Comparison of ENCODE assay signal across 9 cellular contexts in genomic region chr19:53978975-53979801, GRCh38. TPM values are rescaled to one million over a fixed set of nuclear protein-coding genes. Genes with fewer than 3 reads are reported as not detected.
DNase-seq lines count a peak whose midpoint lies in the region; ATAC-seq and TF ChIP-seq lines count a peak whose summit lies in the region.
"Had no signal": no experiment of that assay in that cellular context is flagged by ENCODE, and none has a peak within 500 bp of the region (broad histone marks: within the 10 kb centered on the region; RNA-seq: fewer than 3 reads in every experiment).

No MANE protein-coding gene starts in this region.

- H3K4me1 ChIP-seq in cardiac muscle cell (ENCODE audit: low read depth): peaks cover 5% of the 10 kb centered on the region
- H3K4me1 ChIP-seq in right cardiac atrium (ENCODE audit: control insufficient read depth, insufficient read depth, low read length): no peaks in the 10 kb centered on the region
- no peaks in the 10 kb centered on the region for H3K4me1 ChIP-seq in adipocyte (ENCODE audit: control insufficient read depth, insufficient read depth, low read length)
- peaks cover 3% of the 10 kb centered on the region; the same call in 1 of the 2 replicates for H3K4me1 ChIP-seq in iPS-20b (ENCODE audit: insufficient read depth, low read length)
- peaks cover 18% of the 10 kb centered on the region for H3K4me1 ChIP-seq in mesenchymal stem cell (ENCODE audit: control insufficient read depth, insufficient read depth, low read depth, low read length)

- peaks cover 10% of the 10 kb centered on the region for H3K36me3 Mint-ChIP-seq in type B pancreatic cell

- H3K14ac ChIP-seq in mesenchymal stem cell (ENCODE audit: low read length in 2 of 2): no peak overlapping the region

- WGBS in right cardiac atrium: 4% methylated on average over 19 of the region's 19 CpGs
- WGBS in mesenchymal stem cell: 8% methylated on average over 19 of the region's 19 CpGs

- H2AFZ ChIP-seq in mesenchymal stem cell (ENCODE audit: low read depth, low read length): no peak overlapping the region

- H3K23ac ChIP-seq in mesenchymal stem cell (ENCODE audit: low read length in 2 of 2): no peak overlapping the region

- H2BK5ac ChIP-seq in mesenchymal stem cell (ENCODE audit: low read depth, low read length, poor library complexity, severe bottlenecking): no peak overlapping the region

- H3K4me3 ChIP-seq in cardiac muscle cell: peak overlapping the region; percentile 23
- no peak overlapping the region for H3K4me3 ChIP-seq in right cardiac atrium (ENCODE audit: low read length)
- H3K4me3 ChIP-seq in adipocyte (ENCODE audit: low read length): no peak overlapping the region
- H3K4me3 ChIP-seq in iPS-20b (ENCODE audit: low read length): peak overlapping the region; percentile 80
- H3K4me3 ChIP-seq in mesenchymal stem cell (ENCODE audit: insufficient read depth in 1 of 2, low read depth in 1 of 2, low read length in 2 of 2): peak overlapping the region in 1 of 2 experiments; percentile 53

- H2BK12ac ChIP-seq in mesenchymal stem cell (ENCODE audit: low read length in 2 of 2): no peak overlapping the region

- H3K9me3 ChIP-seq in cardiac muscle cell (ENCODE audit: low read depth) (no peaks in the 10 kb centered on the region), right cardiac atrium (ENCODE audit: control insufficient read depth, low read length) (no peaks in the 10 kb centered on the region), adipocyte (ENCODE audit: control insufficient read depth, low read length) (no peaks in the 10 kb centered on the region), iPS-20b (ENCODE audit: insufficient read depth, low read depth, low read length) (no peaks in the 10 kb centered on the region), mesenchymal stem cell (ENCODE audit: control insufficient read depth, low read length) (peaks cover 2% of the 10 kb centered on the region)

- H3K36me3 ChIP-seq in cardiac muscle cell (no peaks in the 10 kb centered on the region), adipocyte (ENCODE audit: control insufficient read depth, insufficient read depth, low read length, severe bottlenecking) (no peaks in the 10 kb centered on the region), iPS-20b (ENCODE audit: insufficient read depth, low read depth, low read length) (peaks cover 1% of the 10 kb centered on the region; the same call in 1 of the 2 replicates), mesenchymal stem cell (ENCODE audit: control insufficient read depth in 1 of 2, insufficient read depth in 2 of 2, low read depth in 1 of 2, low read length in 2 of 2) (no peaks in the 10 kb centered on the region)

- DNase-seq in cardiac muscle cell (ENCODE audit: low read depth in 1 of 2, low spot score in 1 of 2) (no peak), right cardiac atrium (no peak), adipocyte (ENCODE audit: low read depth) (peak; percentile 1), type B pancreatic cell (ENCODE audit: extremely low spot score, unreplicated experiment) (no peak), NCI-H748 (lab: John Stamatoyannopoulos, UW; ENCODE audit: unreplicated experiment) (no peak), mesenchymal stem cell (no peak)

- intact Hi-C loops in right cardiac atrium (cut with DNase I): no loop called here

- ATAC-seq in right cardiac atrium (no peak), GM18861 (IDR thresholded peaks at IDR 0.05; ENCODE audit: unreplicated experiment) (no peak)

- peaks cover 25% of the 10 kb centered on the region for H3K4me1 Mint-ChIP-seq in type B pancreatic cell (ENCODE audit: unreplicated experiment)

- no peak overlapping the region for H2BK120ac ChIP-seq in mesenchymal stem cell (ENCODE audit: low read depth, low read length)

- no peak overlapping the region for H3K27ac ChIP-seq in cardiac muscle cell
- H3K27ac ChIP-seq in right cardiac atrium (ENCODE audit: low read length): no peak overlapping the region
- H3K27ac ChIP-seq in iPS-20b (ENCODE audit: low read length): no peak overlapping the region
- H3K27ac ChIP-seq in mesenchymal stem cell (ENCODE audit: low read length, poor library complexity, severe bottlenecking): no peak overlapping the region

- no peak overlapping the region for H3K27ac Mint-ChIP-seq in type B pancreatic cell

- no peak overlapping the region for H4K91ac ChIP-seq in mesenchymal stem cell (ENCODE audit: low read length)

- H2BK15ac ChIP-seq in mesenchymal stem cell (ENCODE audit: low read depth, poor library complexity, severe bottlenecking): no peak overlapping the region

- no peak overlapping the region for H3K18ac ChIP-seq in mesenchymal stem cell (ENCODE audit: low read depth in 1 of 2, low read length in 2 of 2)

- no peak overlapping the region for H3K4me2 ChIP-seq in mesenchymal stem cell (ENCODE audit: low read length, poor library complexity, severe bottlenecking)

- H3K9me3 Mint-ChIP-seq in type B pancreatic cell: peaks cover 15% of the 10 kb centered on the region

- no peaks in the 10 kb centered on the region for H3K79me1 ChIP-seq in mesenchymal stem cell (replicated peaks; ENCODE audit: low read length, poor library complexity, severe bottlenecking)

- peak overlapping the region; percentile 92 for H3K4me3 Mint-ChIP-seq in type B pancreatic cell

- no peak overlapping the region for H3K4ac ChIP-seq in mesenchymal stem cell (ENCODE audit: low read depth in 1 of 2, low read length in 2 of 2)

- H2AK5ac ChIP-seq in mesenchymal stem cell (ENCODE audit: low read length, severe bottlenecking): no peak overlapping the region

- peaks cover 60% of the 10 kb centered on the region for H3K27me3 Mint-ChIP-seq in type B pancreatic cell

- no peaks in the 10 kb centered on the region for H3K27me3 ChIP-seq in cardiac muscle cell
- no peaks in the 10 kb centered on the region for H3K27me3 ChIP-seq in right cardiac atrium (ENCODE audit: control insufficient read depth, insufficient read depth)
- H3K27me3 ChIP-seq in adipocyte (replicated peaks; ENCODE audit: control insufficient read depth, insufficient read depth, low read length): peaks cover 48% of the 10 kb centered on the region
- H3K27me3 ChIP-seq in iPS-20b (ENCODE audit: insufficient read depth, low read length): peaks cover 23% of the 10 kb centered on the region
- H3K27me3 ChIP-seq in mesenchymal stem cell (ENCODE audit: control insufficient read depth in 1 of 2, insufficient read depth in 1 of 2, low read length in 2 of 2): peaks cover 60 to 62% of the 10 kb centered on the region in 2 experiments

- no peak overlapping the region for H4K8ac ChIP-seq in mesenchymal stem cell (ENCODE audit: low read length)

- H3K9ac ChIP-seq in adipocyte (ENCODE audit: low read length): no peak overlapping the region
- peak overlapping the region; percentile 65; the same call in 1 of the 2 replicates for H3K9ac ChIP-seq in iPS-20b (ENCODE audit: low read depth, low read length)
- H3K9ac ChIP-seq in mesenchymal stem cell (ENCODE audit: low read length): no peak overlapping the region

- TF ChIP-seq CTCF in cardiac muscle cell (IDR thresholded peaks at IDR 0.05; ENCODE audit: low read depth, low read length) (no peak), type B pancreatic cell (conservative IDR thresholded peaks at IDR 0.05) (no peak)

RNA-seq across cellular contexts. Expression of gene CACNG6, which starts 12.2 kb away (rescaled TPM):
- 38.4 and 73.1 TPM in 2 replicates for total RNA-seq in cardiac muscle cell
- polyA plus RNA-seq in cardiac muscle cell: 30.6 and 61.5 TPM in 2 replicates
- total RNA-seq in right cardiac atrium: not detected
- polyA plus RNA-seq in right cardiac atrium: not detected
- 0.27 and 0.98 TPM in 2 replicates for total RNA-seq in type B pancreatic cell (ENCODE audit: low replicate concordance)
- 0.04 TPM for polyA plus RNA-seq in mesenchymal stem cell (2013, experiment 1 of 2)
- 0.04 TPM for polyA plus RNA-seq in mesenchymal stem cell (2013, experiment 2 of 2)
- total RNA-seq: CD4-positive, CD25-positive, alpha-beta regulatory T cell had no signal
- polyA plus RNA-seq: CD4-positive, CD25-positive, alpha-beta regulatory T cell had no signal

RNA-seq across cellular contexts. Expression of gene CACNG8, which starts 16.5 kb away (rescaled TPM):
- total RNA-seq in cardiac muscle cell: 0.77 and 1.4 TPM in 2 replicates
- polyA plus RNA-seq in cardiac muscle cell: 0.68 and 1.0 TPM in 2 replicates
- under 1 TPM; 0.06 to 0.31 (median 0.20) TPM for total RNA-seq in right cardiac atrium
- polyA plus RNA-seq in right cardiac atrium: 0.14 TPM
- 0.05 and 0.97 TPM in 2 replicates for total RNA-seq in type B pancreatic cell (ENCODE audit: low replicate concordance)
- 0.03 TPM for polyA plus RNA-seq in mesenchymal stem cell (2013, experiment 1 of 2)
- polyA plus RNA-seq in mesenchymal stem cell (2013, experiment 2 of 2): 0.01 TPM
- total RNA-seq: CD4-positive, CD25-positive, alpha-beta regulatory T cell had no signal
- polyA plus RNA-seq: CD4-positive, CD25-positive, alpha-beta regulatory T cell had no signal

Comparison
In these comparisons a context has a peak if more than half of its experiments do, and no peak if none do; other contexts are left out.
1. H3K4me3 ChIP-seq: peak in cardiac muscle cell (single experiment) and iPS-20b (single experiment); none in right cardiac atrium (single experiment) and adipocyte (single experiment).
2. RNA of gene CACNG6, which starts 12.2 kb away (total RNA-seq): 38.4 to 73.1 TPM in cardiac muscle cell; 0.27 to 0.98 TPM in type B pancreatic cell and not detected in right cardiac atrium; every median in the first group is over 10 times any median in the second.